Comparison of ENCODE assay signal across 11 cellular contexts in genomic region chr11:78560066-78560597, GRCh38. TPM values are rescaled to one million over a fixed set of nuclear protein-coding genes. Genes with fewer than 3 reads are reported as not detected.
DNase-seq lines count a peak whose midpoint lies in the region; ATAC-seq and FAIRE-seq lines count a peak whose summit lies in the region.
"Had no signal": no experiment of that assay in that cellular context is flagged by ENCODE, and none has a peak within 500 bp of the region (broad histone marks: within the 10 kb centered on the region; RNA-seq: fewer than 3 reads in every experiment).

No MANE protein-coding gene starts in this region.

- peaks cover 42% of the 10 kb centered on the region for H3K4me1 Mint-ChIP-seq in activated CD8-positive, alpha-beta T cell treated with anti-CD3 and anti-CD28 coated beads, Interleukin-2, amount 10 ng/mL, durations not matched to agents 7 days and 5 days (ENCODE audit: low read depth)
- peaks cover 31% of the 10 kb centered on the region for H3K4me1 Mint-ChIP-seq in stimulated activated memory B cell treated with anti-CD40 and anti-IgM and Interleukin-4, amounts not matched to agents 10 μg/mL and 1 μg/mL and 100 μg/mL, for 72 hours

- H3K9me3 Mint-ChIP-seq in activated CD8-positive, alpha-beta T cell treated with anti-CD3 and anti-CD28 coated beads, Interleukin-2, amount 10 ng/mL, durations not matched to agents 7 days and 5 days (ENCODE audit: insufficient read depth), result no peaks in the 10 kb centered on the region
- no peaks in the 10 kb centered on the region for H3K9me3 Mint-ChIP-seq in stimulated activated memory B cell treated with anti-CD40 and anti-IgM and Interleukin-4, amounts not matched to agents 10 μg/mL and 1 μg/mL and 100 μg/mL, for 72 hours

- POLR2A ChIA-PET in activated CD8-positive, alpha-beta T cell treated with anti-CD3 and anti-CD28 coated beads, Interleukin-2, amount 10 ng/mL, durations not matched to agents 7 days and 5 days (lab: Charles Lee), result no interaction called here

- CTCF ChIA-PET in activated CD8-positive, alpha-beta T cell treated with anti-CD3 and anti-CD28 coated beads, Interleukin-2, amount 10 ng/mL, durations not matched to agents 7 days and 5 days (lab: Charles Lee), result interaction anchor here (1.1 to 1.7 kb wide), 5 partner anchors 96 to 332 kb away, joined by 3 to 7 read pairs (median 4); no protein-coding TSS in a partner anchor

- peak overlapping the region; percentile 49 for H3K4me3 Mint-ChIP-seq in activated CD8-positive, alpha-beta T cell treated with anti-CD3 and anti-CD28 coated beads, Interleukin-2, amount 10 ng/mL, durations not matched to agents 7 days and 5 days
- H3K4me3 Mint-ChIP-seq in stimulated activated memory B cell treated with anti-CD40 and anti-IgM and Interleukin-4, amounts not matched to agents 10 μg/mL and 1 μg/mL and 100 μg/mL, for 72 hours, result no peak overlapping the region

- peaks cover 49% of the 10 kb centered on the region for H3K36me3 Mint-ChIP-seq in activated CD8-positive, alpha-beta T cell treated with anti-CD3 and anti-CD28 coated beads, Interleukin-2, amount 10 ng/mL, durations not matched to agents 7 days and 5 days (ENCODE audit: low read depth)
- peaks cover 39% of the 10 kb centered on the region for H3K36me3 Mint-ChIP-seq in stimulated activated memory B cell treated with anti-CD40 and anti-IgM and Interleukin-4, amounts not matched to agents 10 μg/mL and 1 μg/mL and 100 μg/mL, for 72 hours

- no peaks in the 10 kb centered on the region for H3K27me3 Mint-ChIP-seq in activated CD8-positive, alpha-beta T cell treated with anti-CD3 and anti-CD28 coated beads, Interleukin-2, amount 10 ng/mL, durations not matched to agents 7 days and 5 days (ENCODE audit: low read depth)
- H3K27me3 Mint-ChIP-seq in stimulated activated memory B cell treated with anti-CD40 and anti-IgM and Interleukin-4, amounts not matched to agents 10 μg/mL and 1 μg/mL and 100 μg/mL, for 72 hours, result no peaks in the 10 kb centered on the region

- no peak for DNase-seq in activated CD4-positive, CD25-positive, alpha-beta regulatory T cell (lab: John Stamatoyannopoulos, UW)
- DNase-seq in activated CD8-positive, alpha-beta T cell treated with anti-CD3 and anti-CD28 coated beads, Interleukin-2, amount 10 ng/mL, durations not matched to agents 7 days and 5 days, result no peak
- DNase-seq in HTR-8/SVneo (ENCODE audit: insufficient read length, low spot score) (no peak), NOMO-1 treated with DMSO at 0.1 percent for 48 hours (lab: John Stamatoyannopoulos, UW; ENCODE audit: unreplicated experiment) (no peak)
- DNase-seq: activated CD4-positive, alpha-beta T cell treated with anti-CD3 and anti-CD28 coated beads, Interleukin-2, amount 50 U/mL, for 4 hours; foreskin melanocyte; stimulated activated CD4-positive, alpha-beta T cell treated with anti-CD3 and anti-CD28 coated beads, Interleukin-15, amount 100 ng/mL, for 24 hours had no signal

- H3K27ac Mint-ChIP-seq in activated CD8-positive, alpha-beta T cell treated with anti-CD3 and anti-CD28 coated beads, Interleukin-2, amount 10 ng/mL, durations not matched to agents 7 days and 5 days, result peak overlapping the region; percentile 78
- peak overlapping the region; percentile 54 for H3K27ac Mint-ChIP-seq in stimulated activated memory B cell treated with anti-CD40 and anti-IgM and Interleukin-4, amounts not matched to agents 10 μg/mL and 1 μg/mL and 100 μg/mL, for 72 hours

- no peak for FAIRE-seq in HTR-8/SVneo (lab: Jason Lieb, UNC)

- ATAC-seq in activated CD4-positive, CD25-positive, alpha-beta regulatory T cell treated with anti-CD3 and anti-CD28 coated beads, Interleukin-2, amount 50 U/mL, for 24 hours, result peak; percentile 27 to 35
- ATAC-seq in HG02798 (IDR thresholded peaks at IDR 0.05; ENCODE audit: poor library complexity, unreplicated experiment), result peak; percentile 57
- no peak for ATAC-seq in activated CD8-positive, alpha-beta T cell treated with anti-CD3 and anti-CD28 coated beads, Interleukin-2, amount 10 ng/mL, durations not matched to agents 7 days and 5 days
- peak; percentile 50 for ATAC-seq in stimulated activated memory B cell treated with anti-CD40 and anti-IgM and Interleukin-4, amounts not matched to agents 10 μg/mL and 1 μg/mL and 100 μg/mL, for 72 hours
- no peak for ATAC-seq in HG03520 (IDR thresholded peaks at IDR 0.05; ENCODE audit: unreplicated experiment)

RNA-seq across cellular contexts. Expression of gene NARS2, which starts 14.5 kb away (rescaled TPM):
- total RNA-seq in activated CD8-positive, alpha-beta T cell treated with anti-CD3 and anti-CD28 coated beads, Interleukin-2, amount 10 ng/mL, durations not matched to agents 7 days and 5 days, result 10 to 100 TPM; 14.8 to 18.5 TPM

Comparison
In these comparisons a context has a peak if more than half of its experiments do, and no peak if none do; other contexts are left out.
1. ATAC-seq: peak in activated CD4-positive, CD25-positive, alpha-beta regulatory T cell treated with anti-CD3 and anti-CD28 coated beads, Interleukin-2, amount 50 U/mL, for 24 hours (2 of 2), HG02798 (single experiment) and stimulated activated memory B cell treated with anti-CD40 and anti-IgM and Interleukin-4, amounts not matched to agents 10 μg/mL and 1 μg/mL and 100 μg/mL, for 72 hours (single experiment); none in activated CD8-positive, alpha-beta T cell treated with anti-CD3 and anti-CD28 coated beads, Interleukin-2, amount 10 ng/mL, durations not matched to agents 7 days and 5 days (single experiment) and HG03520 (single experiment).